29 cellular contexts compared by ENCODE assay signal in the genomic region with DNA sequence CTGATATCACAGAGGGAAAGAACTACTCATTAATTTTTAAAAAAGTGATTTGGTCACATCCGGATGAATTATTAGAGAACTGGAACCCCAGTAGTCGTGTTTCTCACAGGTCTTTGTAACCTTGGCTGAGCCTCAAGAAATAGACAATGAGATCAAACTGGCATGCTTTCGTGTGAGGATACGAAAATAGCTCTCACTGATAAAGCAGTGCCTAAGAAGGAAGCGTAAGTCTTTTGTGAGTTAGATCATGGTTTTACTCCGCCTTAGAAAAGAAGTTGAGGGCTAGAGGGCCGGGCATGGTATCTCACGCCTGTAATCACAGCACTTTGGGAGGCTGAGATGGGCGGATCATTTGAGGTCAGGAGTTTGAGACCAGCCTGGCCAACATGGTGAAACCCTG. TPM values are rescaled to one million over a fixed set of nuclear protein-coding genes. Genes with fewer than 3 reads are reported as not detected.
DNase-seq lines count a peak whose midpoint lies in the region; ATAC-seq, FAIRE-seq and TF ChIP-seq lines count a peak whose summit lies in the region.
"Had no signal": no experiment of that assay in that cellular context is flagged by ENCODE, and none has a peak within 500 bp of the region (broad histone marks: within the 10 kb centered on the region; RNA-seq: fewer than 3 reads in every experiment).

No MANE protein-coding gene starts in this region.

- no peak for TF ChIP-seq CTCF in mesothelial cell of epicardium (IDR thresholded peaks at IDR 0.05; ENCODE audit: unreplicated experiment)
- no peak for TF ChIP-seq CTCF in RWPE1 (conservative IDR thresholded peaks at IDR 0.05; ENCODE audit: low read depth)

- peak; percentile 71 for FAIRE-seq in urothelium cell line (lab: Jason Lieb, UNC)
- FAIRE-seq: colon, small intestine had no signal

- H3K27me3 Mint-ChIP-seq in mesothelial cell of epicardium (ENCODE audit: low read depth), result no peaks in the 10 kb centered on the region
- H3K27me3 Mint-ChIP-seq: activated CD4-positive, alpha-beta T cell treated with anti-CD3 and anti-CD28 coated beads, Interleukin-2, amount 10 ng/mL, durations not matched to agents 24 days and 14 days; activated naive CD8-positive, alpha-beta T cell treated with anti-CD3 and anti-CD28 coated beads, Interleukin-2, amount 50 U/mL, for 24 hours; progenitor cell of endocrine pancreas had no signal

- DNase-seq in astrocyte of the hippocampus (ENCODE audit: low read depth, low spot score) (peak; percentile 16), glomerular endothelial cell (ENCODE audit: extremely low read depth, low read depth, low spot score) (peak; percentile 65), mesothelial cell of epicardium (ENCODE audit: low spot score in 2 of 2, unreplicated experiment in 2 of 2) (no peak), urothelium cell line (ENCODE audit: low spot score) (no peak), NCI-H526 treated with DMSO at 0.1 percent for 48 hours (lab: John Stamatoyannopoulos, UW) (no peak), RWPE1 (ENCODE audit: low spot score) (no peak)
- DNase-seq: activated CD4-positive, alpha-beta T cell treated with anti-CD3 and anti-CD28 coated beads, Interleukin-2, amount 10 ng/mL, durations not matched to agents 24 days and 14 days; activated gamma-delta T cell treated with Interleukin-2 at 50 U/mL for 16 hours; activated naive CD8-positive, alpha-beta T cell treated with anti-CD3 and anti-CD28 coated beads, Interleukin-2, amount 50 U/mL, for 24 hours; activated T-cell treated with anti-CD3 and anti-CD28 coated beads, Interleukin-2, amount 50 U/mL, for 4 hours; brain microvascular endothelial cell; DMS53; effector memory CD4-positive, alpha-beta T cell; esophagus squamous epithelium; NCI-H1092; NCI-H187; NCI-H2171; NCI-H524; PC-3; SHP77 treated with DMSO at 0.1 percent for 48 hours; small intestine; stimulated activated CD4-positive, alpha-beta T cell treated with anti-CD3 and anti-CD28 coated beads, Interleukin-1b, Interleukin-23, amount 100 ng/mL, for 48 hours; stomach; tibial artery had no signal

- H3K27ac ChIP-seq in RWPE1, result no peak overlapping the region
- H3K27ac ChIP-seq: BLaER1 treated with 17β-estradiol and CSF1 and Interleukin-3, amounts not matched to agents 10 nM and 100 nM; brain microvascular endothelial cell; neutrophil; tibial artery had no signal

- H3K36me3 Mint-ChIP-seq in mesothelial cell of epicardium, result peaks cover 22% of the 10 kb centered on the region

- H3K4me1 Mint-ChIP-seq in mesothelial cell of epicardium, result peaks cover 8% of the 10 kb centered on the region
- H3K4me1 Mint-ChIP-seq: activated CD4-positive, alpha-beta T cell treated with anti-CD3 and anti-CD28 coated beads, Interleukin-2, amount 10 ng/mL, durations not matched to agents 24 days and 14 days; activated naive CD8-positive, alpha-beta T cell treated with anti-CD3 and anti-CD28 coated beads, Interleukin-2, amount 50 U/mL, for 24 hours had no signal

- H3K9me3 Mint-ChIP-seq in mesothelial cell of epicardium, result no peaks in the 10 kb centered on the region
- H3K9me3 Mint-ChIP-seq: activated CD4-positive, alpha-beta T cell treated with anti-CD3 and anti-CD28 coated beads, Interleukin-2, amount 10 ng/mL, durations not matched to agents 24 days and 14 days; activated naive CD8-positive, alpha-beta T cell treated with anti-CD3 and anti-CD28 coated beads, Interleukin-2, amount 50 U/mL, for 24 hours; activated T-cell treated with anti-CD3 and anti-CD28 coated beads, Interleukin-2, amount 50 U/mL, for 4 hours had no signal

- CTCF ChIA-PET in RWPE1 (lab: Yijun Ruan, JAX), result no interaction called here

- POLR2A ChIA-PET in RWPE1 (lab: Yijun Ruan, JAX; ENCODE audit: low non-redundant PET), result no interaction called here

- no peak overlapping the region for H3K4me3 Mint-ChIP-seq in mesothelial cell of epicardium
- H3K4me3 Mint-ChIP-seq: activated CD4-positive, alpha-beta T cell treated with anti-CD3 and anti-CD28 coated beads, Interleukin-2, amount 10 ng/mL, durations not matched to agents 24 days and 14 days; activated naive CD8-positive, alpha-beta T cell treated with anti-CD3 and anti-CD28 coated beads, Interleukin-2, amount 50 U/mL, for 24 hours; activated T-cell treated with anti-CD3 and anti-CD28 coated beads, Interleukin-2, amount 50 U/mL, for 4 hours had no signal

- H3K27ac Mint-ChIP-seq in mesothelial cell of epicardium, result peak overlapping the region; percentile 21
- H3K27ac Mint-ChIP-seq: activated CD4-positive, alpha-beta T cell treated with anti-CD3 and anti-CD28 coated beads, Interleukin-2, amount 10 ng/mL, durations not matched to agents 24 days and 14 days; activated naive CD8-positive, alpha-beta T cell treated with anti-CD3 and anti-CD28 coated beads, Interleukin-2, amount 50 U/mL, for 24 hours; progenitor cell of endocrine pancreas had no signal

- no peak for ATAC-seq in HG02798 (IDR thresholded peaks at IDR 0.05; ENCODE audit: poor library complexity, unreplicated experiment)
- ATAC-seq: activated naive CD8-positive, alpha-beta T cell treated with anti-CD3 and anti-CD28 coated beads, Interleukin-2, amount 50 U/mL, for 24 hours; activated T-cell treated with anti-CD3 and anti-CD28 coated beads, Interleukin-2, amount 50 U/mL, for 4 hours; PC-3 had no signal

RNA-seq across cellular contexts. Expression of a gene that starts 33.8 kb away (rescaled TPM):
- total RNA-seq in glomerular endothelial cell (0.70 and 1.3 TPM in 2 replicates), mesothelial cell of epicardium (6.4 to 9.9 TPM (median 8.2 TPM) in 3 replicates)
- total RNA-seq: activated CD4-positive, alpha-beta T cell treated with anti-CD3 and anti-CD28 coated beads, Interleukin-2, amount 10 ng/mL, durations not matched to agents 24 days and 14 days had no signal

RNA-seq across cellular contexts. Expression of a gene that starts 34.9 kb away (rescaled TPM):
- 28.0 and 30.5 TPM in 2 replicates for total RNA-seq in glomerular endothelial cell
- total RNA-seq in mesothelial cell of epicardium, result 27.4 to 30.6 TPM (median 29.8 TPM) in 3 replicates

Comparison
In these comparisons a context has a peak if more than half of its experiments do, and no peak if none do; other contexts are left out.
1. DNase-seq: peak in astrocyte of the hippocampus (single experiment) and glomerular endothelial cell (single experiment); none in mesothelial cell of epicardium (0 of 2), urothelium cell line (single experiment), NCI-H526 treated with DMSO at 0.1 percent for 48 hours (single experiment) and RWPE1 (single experiment).